Comparison of ENCODE assay signal across 1 cellular context in genomic region chr19:17938092-17938845, GRCh38.
TF ChIP-seq lines count a peak whose summit lies in the region.

No MANE protein-coding gene starts in this region.

TF ChIP-seq in HEK293, 187 proteins besides CTCF, POLR2A, EP300 and RAD21 (continued from another document):
- TF ChIP-seq ZNF449 (tag by site-specific recombination; IDR thresholded peaks at IDR 0.05) (no peak), ZBTB20 (tag by site-specific recombination; IDR thresholded peaks at IDR 0.05) (peak; percentile 64), ELK4 (IDR thresholded peaks at IDR 0.05; ENCODE audit: borderline replicate concordance, low read depth, low read length) (no peak), ZNF175 (tag by site-specific recombination; IDR thresholded peaks at IDR 0.05) (no peak), ZNF777 (tag by site-specific recombination; IDR thresholded peaks at IDR 0.05; ENCODE audit: borderline replicate concordance) (no peak), ZNF513 (tag by site-specific recombination; IDR thresholded peaks at IDR 0.05) (no peak), ZNF148 (tag by site-specific recombination; IDR thresholded peaks at IDR 0.05; ENCODE audit: borderline replicate concordance) (no peak), ZNF202 (tag by site-specific recombination; IDR thresholded peaks at IDR 0.05; ENCODE audit: borderline replicate concordance) (no peak), ZNF701 (tag by site-specific recombination; IDR thresholded peaks at IDR 0.05) (no peak), SP7 (tag by site-specific recombination; IDR thresholded peaks at IDR 0.05) (0 out of 2 replicates have a peak, but pooled peaks have one; percentile 22), ZNF692 (tag by site-specific recombination; IDR thresholded peaks at IDR 0.05) (no peak), PATZ1 (tag by site-specific recombination; IDR thresholded peaks at IDR 0.05) (peak; percentile 38; the same call in 1 of the 2 replicates)
TF ChIP-seq in HEK293: peak in this region for 7.
